ENCODE assay signal across 24 cellular contexts in the genomic region with DNA sequence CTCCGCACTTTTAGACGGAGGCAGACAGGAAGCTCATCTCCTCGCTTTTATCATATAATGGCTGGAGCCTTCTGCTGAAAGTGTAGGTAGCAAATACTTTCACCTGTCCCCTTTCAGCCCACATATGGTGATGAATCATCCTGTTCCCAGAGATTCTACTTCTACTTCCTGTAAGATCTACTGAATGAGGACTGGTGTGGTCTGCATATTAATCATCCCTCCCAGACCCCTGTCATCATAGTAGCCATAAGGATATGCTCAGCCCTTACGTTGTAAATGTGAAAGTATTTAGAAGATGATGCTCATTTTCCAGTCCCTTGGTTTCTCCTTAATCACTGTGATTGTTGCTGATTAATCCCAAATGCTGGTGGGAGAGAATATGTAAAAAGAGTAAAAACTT.
DNase-seq lines count a peak whose midpoint lies in the region; ATAC-seq and TF ChIP-seq lines count a peak whose summit lies in the region.
"Had no signal": no experiment of that assay in that cellular context is flagged by ENCODE, and none has a peak within 500 bp of the region (broad histone marks: within the 10 kb centered on the region; RNA-seq: fewer than 3 reads in every experiment).

No MANE protein-coding gene starts in this region.

- no peak for DNase-seq in activated naive CD4-positive, alpha-beta T cell treated with Interleukin-2 at 50 U/mL for 16 hours
- DNase-seq in stimulated activated effector memory CD8-positive, alpha-beta T cell treated with anti-CD3 and anti-CD28 coated beads, Interleukin-12 subunit alpha, Interleukin-12 subunit beta, amount 100 ng/mL, for 72 hours (ENCODE audit: low spot score in 2 of 2): peak in 1 of 2 donors; percentile 49
- DNase-seq in AG08396 (ENCODE audit: low spot score): no peak
- DNase-seq: activated CD4-positive, CD25-positive, alpha-beta regulatory T cell treated with anti-CD3 and anti-CD28 coated beads, Interleukin-2, amount 50 U/mL, for 72 hours; DMS79; effector memory CD4-positive, alpha-beta T cell; erythroblast; Kasumi-1; midbrain; MV-4-11; naive thymus-derived CD4-positive, alpha-beta T cell; NCI-H1436 treated with DMSO at 0.1 percent for 48 hours; OCI-M1; testis had no signal

- no peak overlapping the region for H3K27ac ChIP-seq in HEK293 (ENCODE audit: extremely low read depth, low read depth, low read length)
- H3K27ac ChIP-seq: BLaER1 treated with 17β-estradiol and CSF1 and Interleukin-3, amounts not matched to agents 10 nM and 100 nM; coronary artery; HL-60; SK-N-MC; testis had no signal

- no peaks in the 10 kb centered on the region for H3K36me3 ChIP-seq in HEK293 (ENCODE audit: control insufficient read depth in 2 of 2, insufficient read depth in 1 of 2, low read length in 2 of 2)
- H3K36me3 ChIP-seq: BLaER1 treated with 17β-estradiol and CSF1 and Interleukin-3, amounts not matched to agents 10 nM and 100 nM had no signal

- H3K27ac Mint-ChIP-seq in activated naive CD4-positive, alpha-beta T cell treated with anti-CD3 and anti-CD28 coated beads, Interleukin-2, amount 50 U/mL, for 24 hours: peak overlapping the region; percentile 3
- peak overlapping the region; percentile 20 for H3K27ac Mint-ChIP-seq in activated T-helper 17 cell treated with anti-CD3 and anti-CD28 coated beads, Interleukin-2, amount 50 U/mL, for 72 hours
- H3K27ac Mint-ChIP-seq in stimulated activated effector memory CD8-positive, alpha-beta T cell treated with anti-CD3 and anti-CD28 coated beads, Interleukin-12 subunit alpha, Interleukin-12 subunit beta, amount 100 ng/mL, for 72 hours: no peak overlapping the region
- H3K27ac Mint-ChIP-seq: naive thymus-derived CD4-positive, alpha-beta T cell; T-helper 1 cell treated with Interleukin-12 subunit alpha and Interleukin-12 subunit beta and Interleukin-4 antibody, amounts not matched to agents 30 μg/mL and 1 μg/mL, for 36 hours had no signal

- H3K36me3 Mint-ChIP-seq in activated naive CD4-positive, alpha-beta T cell treated with anti-CD3 and anti-CD28 coated beads, Interleukin-2, amount 50 U/mL, for 24 hours: no peaks in the 10 kb centered on the region
- no peaks in the 10 kb centered on the region for H3K36me3 Mint-ChIP-seq in activated T-helper 17 cell treated with anti-CD3 and anti-CD28 coated beads, Interleukin-2, amount 50 U/mL, for 72 hours (ENCODE audit: low read depth)
- no peaks in the 10 kb centered on the region for H3K36me3 Mint-ChIP-seq in stimulated activated effector memory CD8-positive, alpha-beta T cell treated with anti-CD3 and anti-CD28 coated beads, Interleukin-12 subunit alpha, Interleukin-12 subunit beta, amount 100 ng/mL, for 72 hours
- H3K36me3 Mint-ChIP-seq: naive thymus-derived CD4-positive, alpha-beta T cell had no signal

- H3K4me1 Mint-ChIP-seq in activated naive CD4-positive, alpha-beta T cell treated with anti-CD3 and anti-CD28 coated beads, Interleukin-2, amount 50 U/mL, for 24 hours: peaks cover 49% of the 10 kb centered on the region
- peaks cover 6% of the 10 kb centered on the region for H3K4me1 Mint-ChIP-seq in activated T-helper 17 cell treated with anti-CD3 and anti-CD28 coated beads, Interleukin-2, amount 50 U/mL, for 72 hours
- H3K4me1 Mint-ChIP-seq in stimulated activated effector memory CD8-positive, alpha-beta T cell treated with anti-CD3 and anti-CD28 coated beads, Interleukin-12 subunit alpha, Interleukin-12 subunit beta, amount 100 ng/mL, for 72 hours: no peaks in the 10 kb centered on the region

- no peaks in the 10 kb centered on the region for H3K9me3 Mint-ChIP-seq in activated naive CD4-positive, alpha-beta T cell treated with anti-CD3 and anti-CD28 coated beads, Interleukin-2, amount 50 U/mL, for 24 hours
- no peaks in the 10 kb centered on the region for H3K9me3 Mint-ChIP-seq in activated T-helper 17 cell treated with anti-CD3 and anti-CD28 coated beads, Interleukin-2, amount 50 U/mL, for 72 hours
- H3K9me3 Mint-ChIP-seq in stimulated activated effector memory CD8-positive, alpha-beta T cell treated with anti-CD3 and anti-CD28 coated beads, Interleukin-12 subunit alpha, Interleukin-12 subunit beta, amount 100 ng/mL, for 72 hours: no peaks in the 10 kb centered on the region
- H3K9me3 Mint-ChIP-seq: naive thymus-derived CD4-positive, alpha-beta T cell; T-helper 1 cell treated with Interleukin-12 subunit alpha and Interleukin-12 subunit beta and Interleukin-4 antibody, amounts not matched to agents 30 μg/mL and 1 μg/mL, for 36 hours had no signal

- CTCF ChIA-PET in HEK293 (lab: Yijun Ruan, JAX): no interaction called here

- H3K9me3 ChIP-seq in HEK293 (ENCODE audit: control insufficient read depth, insufficient read depth, low read depth, low read length): no peaks in the 10 kb centered on the region
- H3K9me3 ChIP-seq: BLaER1 treated with 17β-estradiol and CSF1 and Interleukin-3, amounts not matched to agents 10 nM and 100 nM; testis had no signal

- POLR2A ChIA-PET in HEK293 (lab: Yijun Ruan, JAX): interaction anchor here (0.7 kb wide), 1 partner anchor 536 kb away, joined by 3 read pairs; no protein-coding TSS in a partner anchor

- peaks cover 3% of the 10 kb centered on the region; the same call in 1 of the 2 replicates for H3K4me1 ChIP-seq in HEK293 (ENCODE audit: control insufficient read depth, insufficient read depth, low read length)
- H3K4me1 ChIP-seq: testis had no signal

- ATAC-seq in activated T-helper 17 cell treated with anti-CD3 and anti-CD28 coated beads, Interleukin-2, amount 50 U/mL, for 72 hours (replicated peaks): peak; percentile 97
- ATAC-seq in stimulated activated effector memory CD8-positive, alpha-beta T cell treated with anti-CD3 and anti-CD28 coated beads, Interleukin-12 subunit alpha, Interleukin-12 subunit beta, amount 100 ng/mL, for 72 hours: peak; percentile 91
- ATAC-seq in HG03025 (IDR thresholded peaks at IDR 0.05; ENCODE audit: low FRiP score, unreplicated experiment): no peak
- ATAC-seq in GM19023 (IDR thresholded peaks at IDR 0.05; ENCODE audit: unreplicated experiment): no peak
- ATAC-seq: naive thymus-derived CD4-positive, alpha-beta T cell had no signal

- no peak overlapping the region for H3K4me3 Mint-ChIP-seq in activated naive CD4-positive, alpha-beta T cell treated with anti-CD3 and anti-CD28 coated beads, Interleukin-2, amount 50 U/mL, for 24 hours
- peak overlapping the region; percentile 20 for H3K4me3 Mint-ChIP-seq in activated T-helper 17 cell treated with anti-CD3 and anti-CD28 coated beads, Interleukin-2, amount 50 U/mL, for 72 hours
- no peak overlapping the region for H3K4me3 Mint-ChIP-seq in stimulated activated effector memory CD8-positive, alpha-beta T cell treated with anti-CD3 and anti-CD28 coated beads, Interleukin-12 subunit alpha, Interleukin-12 subunit beta, amount 100 ng/mL, for 72 hours
- H3K4me3 Mint-ChIP-seq: naive thymus-derived CD4-positive, alpha-beta T cell; T-helper 1 cell treated with Interleukin-12 subunit alpha and Interleukin-12 subunit beta and Interleukin-4 antibody, amounts not matched to agents 30 μg/mL and 1 μg/mL, for 36 hours had no signal

- H3K27me3 Mint-ChIP-seq in activated naive CD4-positive, alpha-beta T cell treated with anti-CD3 and anti-CD28 coated beads, Interleukin-2, amount 50 U/mL, for 24 hours: no peaks in the 10 kb centered on the region
- H3K27me3 Mint-ChIP-seq in activated T-helper 17 cell treated with anti-CD3 and anti-CD28 coated beads, Interleukin-2, amount 50 U/mL, for 72 hours: peaks cover 7% of the 10 kb centered on the region

- TF ChIP-seq CTCF in HEK293 (tag by site-specific recombination; IDR thresholded peaks at IDR 0.05): no peak

- no peak overlapping the region for H3K4me3 ChIP-seq in HEK293 (ENCODE audit: low read depth, low read length)
- H3K4me3 ChIP-seq: BLaER1 treated with 17β-estradiol and CSF1 and Interleukin-3, amounts not matched to agents 10 nM and 100 nM; coronary artery; SK-N-MC; testis had no signal

TF ChIP-seq in HEK293, 187 proteins besides CTCF, POLR2A, EP300 and RAD21:
- TF ChIP-seq PRDM1 (tag by site-specific recombination; IDR thresholded peaks at IDR 0.05) (peak; percentile 38; the same call in 1 of the 2 replicates), ZNF174 (tag by site-specific recombination; IDR thresholded peaks at IDR 0.05) (no peak)
TF ChIP-seq in HEK293: peak in this region for 1.

Comparison
In these comparisons a context has a peak if more than half of its experiments do, and no peak if none do; other contexts are left out.
1. ATAC-seq: peak in activated T-helper 17 cell treated with anti-CD3 and anti-CD28 coated beads, Interleukin-2, amount 50 U/mL, for 72 hours (single experiment) and stimulated activated effector memory CD8-positive, alpha-beta T cell treated with anti-CD3 and anti-CD28 coated beads, Interleukin-12 subunit alpha, Interleukin-12 subunit beta, amount 100 ng/mL, for 72 hours (single experiment); none in HG03025 (single experiment) and GM19023 (single experiment).